Comparison of ENCODE assay signal across 21 cellular contexts in genomic region chr4:143085644-143086043, GRCh38.
"Had no signal": no experiment of that assay in that cellular context is flagged by ENCODE, and none has a peak within 500 bp of the region (broad histone marks: within the 10 kb centered on the region; RNA-seq: fewer than 3 reads in every experiment).

No MANE protein-coding gene starts in this region.

- H3K4me3 Mint-ChIP-seq: central memory CD8-positive, alpha-beta T cell; memory B cell; naive B cell; neural progenitor cell; type B pancreatic cell had no signal

- H3K27me3 ChIP-seq: adrenal gland, gastroesophageal sphincter, neural progenitor cell, spleen, testis had no signal

- DNase-seq: activated CD4-positive, alpha-beta T cell treated with anti-CD3 and anti-CD28 coated beads for 1 hour; activated gamma-delta T cell treated with Interleukin-2 at 50 U/mL for 16 hours; activated T-cell treated with anti-CD3 and anti-CD28 coated beads, Interleukin-2, amount 50 U/mL, for 1 hour; adrenal gland; kidney; left ventricle myocardium superior; naive B cell; spleen; stimulated activated CD4-positive, alpha-beta T cell treated with anti-CD3 and anti-CD28 coated beads, Interleukin-4, amount 100 ng/mL, for 1 hour; stimulated activated naive CD4-positive, alpha-beta T cell; T-helper 1 cell; testis had no signal

- H3K4me3 ChIP-seq: adrenal gland, coronary artery, gastroesophageal sphincter, neural progenitor cell, spleen, testis had no signal

- H3K27ac ChIP-seq: adrenal gland, coronary artery, epithelial cell of prostate, gastroesophageal sphincter, neural progenitor cell, spleen, testis had no signal

- H3K36me3 Mint-ChIP-seq: activated naive CD4-positive, alpha-beta T cell treated with anti-CD3 and anti-CD28 coated beads, Interleukin-2, amount 50 U/mL, for 72 hours; memory B cell; neural progenitor cell; type B pancreatic cell had no signal

- ATAC-seq: activated naive CD4-positive, alpha-beta T cell treated with anti-CD3 and anti-CD28 coated beads, Interleukin-2, amount 50 U/mL, for 72 hours; gastroesophageal sphincter; left ventricle myocardium superior had no signal

- H3K9me3 ChIP-seq: adrenal gland, gastroesophageal sphincter, testis had no signal

- H3K9me3 Mint-ChIP-seq: activated naive CD4-positive, alpha-beta T cell treated with anti-CD3 and anti-CD28 coated beads, Interleukin-2, amount 50 U/mL, for 72 hours; central memory CD8-positive, alpha-beta T cell; memory B cell had no signal

- H3K27me3 Mint-ChIP-seq: memory B cell, progenitor cell of endocrine pancreas, type B pancreatic cell had no signal

- H3K27ac Mint-ChIP-seq: memory B cell, naive B cell, neural progenitor cell, progenitor cell of endocrine pancreas, type B pancreatic cell had no signal

- H3K9ac ChIP-seq: neural progenitor cell had no signal

- H3K4me1 ChIP-seq: adrenal gland, testis had no signal

- H3K4me1 Mint-ChIP-seq: central memory CD8-positive, alpha-beta T cell; memory B cell; naive B cell; neural progenitor cell had no signal

- H3K36me3 ChIP-seq: adrenal gland, gastroesophageal sphincter, neural progenitor cell, spleen had no signal
